Comparison of ENCODE assay signal across 1 cellular context in genomic region chr4:101761405-101761804, GRCh38.
TF ChIP-seq lines count a peak whose summit lies in the region.

No MANE protein-coding gene starts in this region.

TF ChIP-seq in H1, 55 proteins besides CTCF, POLR2A, EP300 and RAD21:
- TF ChIP-seq SRF (IDR thresholded peaks at IDR 0.05; ENCODE audit: low read depth, low read length) (no peak), POLR2AphosphoS5 (IDR thresholded peaks at IDR 0.05; ENCODE audit: low read depth, low read length) (no peak), TCF12 (IDR thresholded peaks at IDR 0.05; ENCODE audit: low read depth, low read length) (no peak), USF2 (IDR thresholded peaks at IDR 0.05; ENCODE audit: low read length) (no peak), ATF3 (IDR thresholded peaks at IDR 0.05; ENCODE audit: insufficient read depth, low read depth, low read length) (no peak), BACH1 (IDR thresholded peaks at IDR 0.05; ENCODE audit: low read length) (no peak), CHD2 (IDR thresholded peaks at IDR 0.05; ENCODE audit: low read length) (no peak), SUZ12 (IDR thresholded peaks at IDR 0.05; ENCODE audit: low read length) (no peak)
